ENCODE assay signal across 9 cellular contexts in genomic region chr6:53962631-53963030, GRCh38.
"Had no signal": no experiment of that assay in that cellular context is flagged by ENCODE, and none has a peak within 500 bp of the region (broad histone marks: within the 10 kb centered on the region; RNA-seq: fewer than 3 reads in every experiment).

No MANE protein-coding gene starts in this region.

- H3K4me1 Mint-ChIP-seq: activated naive CD8-positive, alpha-beta T cell treated with anti-CD3 and anti-CD28 coated beads, Interleukin-2, amount 50 U/mL, for 24 hours had no signal

- H3K27me3 ChIP-seq: ascending aorta, colonic mucosa, heart left ventricle, neutrophil had no signal

- H3K4me3 ChIP-seq: ascending aorta, colonic mucosa, heart left ventricle, skin epidermis had no signal

- DNase-seq: activated CD8-positive, alpha-beta memory T cell treated with anti-CD3 and anti-CD28 coated beads, Interleukin-2, amount 50 U/mL, for 4 hours; activated CD8-positive, alpha-beta T cell treated with anti-CD3 and anti-CD28 coated beads for 36 hours; activated naive CD4-positive, alpha-beta T cell treated with Interleukin-2 at 50 U/mL for 16 hours; activated naive CD8-positive, alpha-beta T cell treated with anti-CD3 and anti-CD28 coated beads, Interleukin-2, amount 50 U/mL, for 24 hours; colonic mucosa; heart left ventricle had no signal

- H3K27ac ChIP-seq: ascending aorta, colonic mucosa, heart left ventricle, neutrophil, skin epidermis had no signal

- H3K27ac Mint-ChIP-seq: activated CD8-positive, alpha-beta T cell treated with anti-CD3 and anti-CD28 coated beads for 36 hours; activated naive CD8-positive, alpha-beta T cell treated with anti-CD3 and anti-CD28 coated beads, Interleukin-2, amount 50 U/mL, for 24 hours had no signal

- H3K9me3 ChIP-seq: ascending aorta, colonic mucosa, heart left ventricle, neutrophil had no signal

- H3K4me3 Mint-ChIP-seq: activated CD8-positive, alpha-beta T cell treated with anti-CD3 and anti-CD28 coated beads for 36 hours; activated naive CD8-positive, alpha-beta T cell treated with anti-CD3 and anti-CD28 coated beads, Interleukin-2, amount 50 U/mL, for 24 hours had no signal

- H3K27me3 Mint-ChIP-seq: activated naive CD8-positive, alpha-beta T cell treated with anti-CD3 and anti-CD28 coated beads, Interleukin-2, amount 50 U/mL, for 24 hours had no signal

- H3K4me1 ChIP-seq: ascending aorta, colonic mucosa had no signal

- H3K36me3 ChIP-seq: ascending aorta, colonic mucosa, heart left ventricle, neutrophil had no signal

- H3K9me3 Mint-ChIP-seq: activated CD8-positive, alpha-beta T cell treated with anti-CD3 and anti-CD28 coated beads for 36 hours; activated naive CD8-positive, alpha-beta T cell treated with anti-CD3 and anti-CD28 coated beads, Interleukin-2, amount 50 U/mL, for 24 hours had no signal
